Comparison of ENCODE assay signal across 19 cellular contexts in the genomic region with DNA sequence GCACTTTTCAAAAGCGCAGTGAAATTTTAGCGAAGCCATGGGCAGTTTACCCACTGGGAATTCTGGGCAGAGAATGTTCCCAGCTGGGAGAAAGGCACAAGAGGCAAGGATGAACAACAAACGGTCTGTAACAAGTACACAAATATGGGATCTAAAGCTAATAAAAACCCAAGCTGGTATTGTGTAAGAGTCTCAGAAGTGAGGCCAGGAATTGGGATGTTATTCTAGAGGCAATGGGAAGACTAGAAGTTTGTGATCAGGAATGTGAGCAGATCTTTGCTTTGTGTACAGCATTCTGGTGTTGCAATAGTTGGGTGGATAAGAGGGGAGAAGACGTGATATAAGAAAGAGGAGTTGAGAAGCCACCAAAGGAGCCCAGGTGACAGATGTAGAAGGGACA. TPM values are rescaled to one million over a fixed set of nuclear protein-coding genes. Genes with fewer than 3 reads are reported as not detected.
DNase-seq lines count a peak whose midpoint lies in the region; ATAC-seq lines count a peak whose summit lies in the region.
"Had no signal": no experiment of that assay in that cellular context is flagged by ENCODE, and none has a peak within 500 bp of the region (broad histone marks: within the 10 kb centered on the region; RNA-seq: fewer than 3 reads in every experiment).

No MANE protein-coding gene starts in this region.

- H3K9me3 Mint-ChIP-seq in activated naive CD4-positive, alpha-beta T cell treated with anti-CD3 and anti-CD28 coated beads, Interleukin-2, amount 50 U/mL, for 24 hours: no peaks in the 10 kb centered on the region
- no peaks in the 10 kb centered on the region for H3K9me3 Mint-ChIP-seq in activated naive CD4-positive, alpha-beta T cell treated with anti-CD3 and anti-CD28 coated beads, Interleukin-2, amount 10 ng/mL, durations not matched to agents 7 days and 5 days
- H3K9me3 Mint-ChIP-seq in activated T-helper 2 cell treated with anti-CD3 and anti-CD28 coated beads, Interferon-gamma antibody, Interleukin-2, Interleukin-4, amounts not matched to agents 10 μg/mL and 5 μg/mL and 100 μg/mL, durations not matched to agents 14 hours and 24 hours and 36 hours: no peaks in the 10 kb centered on the region
- no peaks in the 10 kb centered on the region for H3K9me3 Mint-ChIP-seq in stimulated activated effector memory CD8-positive, alpha-beta T cell treated with anti-CD3 and anti-CD28 coated beads, Interleukin-12 subunit alpha, Interleukin-12 subunit beta, amount 100 ng/mL, for 72 hours
- H3K9me3 Mint-ChIP-seq: dendritic cell treated with granulocyte-macrophage colony-stimulating factor and Interleukin-4, amounts not matched to agents 40 ng/mL and 50 ng/mL, for 4 days had no signal

- CTCF ChIA-PET in activated naive CD4-positive, alpha-beta T cell treated with anti-CD3 and anti-CD28 coated beads, Interleukin-2, amount 10 ng/mL, durations not matched to agents 7 days and 5 days (lab: Charles Lee): interaction anchor here (0.5 kb wide), 1 partner anchor 90 kb away, joined by 3 read pairs; no protein-coding TSS in a partner anchor

- H3K4me3 Mint-ChIP-seq in activated naive CD4-positive, alpha-beta T cell treated with anti-CD3 and anti-CD28 coated beads, Interleukin-2, amount 50 U/mL, for 24 hours: no peak overlapping the region
- H3K4me3 Mint-ChIP-seq in activated naive CD4-positive, alpha-beta T cell treated with anti-CD3 and anti-CD28 coated beads, Interleukin-2, amount 10 ng/mL, durations not matched to agents 7 days and 5 days: no peak overlapping the region
- no peak overlapping the region for H3K4me3 Mint-ChIP-seq in activated T-helper 2 cell treated with anti-CD3 and anti-CD28 coated beads, Interferon-gamma antibody, Interleukin-2, Interleukin-4, amounts not matched to agents 10 μg/mL and 5 μg/mL and 100 μg/mL, durations not matched to agents 14 hours and 24 hours and 36 hours (ENCODE audit: low read depth)
- no peak overlapping the region for H3K4me3 Mint-ChIP-seq in stimulated activated effector memory CD8-positive, alpha-beta T cell treated with anti-CD3 and anti-CD28 coated beads, Interleukin-12 subunit alpha, Interleukin-12 subunit beta, amount 100 ng/mL, for 72 hours
- H3K4me3 Mint-ChIP-seq: dendritic cell treated with granulocyte-macrophage colony-stimulating factor and Interleukin-4, amounts not matched to agents 40 ng/mL and 50 ng/mL, for 4 days had no signal

- no peaks in the 10 kb centered on the region for H3K27me3 Mint-ChIP-seq in activated naive CD4-positive, alpha-beta T cell treated with anti-CD3 and anti-CD28 coated beads, Interleukin-2, amount 50 U/mL, for 24 hours
- H3K27me3 Mint-ChIP-seq in activated naive CD4-positive, alpha-beta T cell treated with anti-CD3 and anti-CD28 coated beads, Interleukin-2, amount 10 ng/mL, durations not matched to agents 7 days and 5 days: no peaks in the 10 kb centered on the region
- no peaks in the 10 kb centered on the region for H3K27me3 Mint-ChIP-seq in activated T-helper 2 cell treated with anti-CD3 and anti-CD28 coated beads, Interferon-gamma antibody, Interleukin-2, Interleukin-4, amounts not matched to agents 10 μg/mL and 5 μg/mL and 100 μg/mL, durations not matched to agents 14 hours and 24 hours and 36 hours (ENCODE audit: low read depth)
- H3K27me3 Mint-ChIP-seq: dendritic cell treated with granulocyte-macrophage colony-stimulating factor and Interleukin-4, amounts not matched to agents 40 ng/mL and 50 ng/mL, for 4 days had no signal

- peaks cover 9% of the 10 kb centered on the region for H3K36me3 Mint-ChIP-seq in activated naive CD4-positive, alpha-beta T cell treated with anti-CD3 and anti-CD28 coated beads, Interleukin-2, amount 50 U/mL, for 24 hours
- H3K36me3 Mint-ChIP-seq in activated naive CD4-positive, alpha-beta T cell treated with anti-CD3 and anti-CD28 coated beads, Interleukin-2, amount 10 ng/mL, durations not matched to agents 7 days and 5 days: peaks cover 75% of the 10 kb centered on the region
- peaks cover 88% of the 10 kb centered on the region for H3K36me3 Mint-ChIP-seq in activated T-helper 2 cell treated with anti-CD3 and anti-CD28 coated beads, Interferon-gamma antibody, Interleukin-2, Interleukin-4, amounts not matched to agents 10 μg/mL and 5 μg/mL and 100 μg/mL, durations not matched to agents 14 hours and 24 hours and 36 hours (ENCODE audit: low read depth)
- H3K36me3 Mint-ChIP-seq in stimulated activated effector memory CD8-positive, alpha-beta T cell treated with anti-CD3 and anti-CD28 coated beads, Interleukin-12 subunit alpha, Interleukin-12 subunit beta, amount 100 ng/mL, for 72 hours: peaks cover 95% of the 10 kb centered on the region

- no peaks in the 10 kb centered on the region for H3K4me1 Mint-ChIP-seq in activated naive CD4-positive, alpha-beta T cell treated with anti-CD3 and anti-CD28 coated beads, Interleukin-2, amount 50 U/mL, for 24 hours
- H3K4me1 Mint-ChIP-seq in activated naive CD4-positive, alpha-beta T cell treated with anti-CD3 and anti-CD28 coated beads, Interleukin-2, amount 10 ng/mL, durations not matched to agents 7 days and 5 days: peaks cover 4% of the 10 kb centered on the region
- peaks cover 22% of the 10 kb centered on the region for H3K4me1 Mint-ChIP-seq in activated T-helper 2 cell treated with anti-CD3 and anti-CD28 coated beads, Interferon-gamma antibody, Interleukin-2, Interleukin-4, amounts not matched to agents 10 μg/mL and 5 μg/mL and 100 μg/mL, durations not matched to agents 14 hours and 24 hours and 36 hours (ENCODE audit: low read depth)
- peaks cover 7% of the 10 kb centered on the region for H3K4me1 Mint-ChIP-seq in stimulated activated effector memory CD8-positive, alpha-beta T cell treated with anti-CD3 and anti-CD28 coated beads, Interleukin-12 subunit alpha, Interleukin-12 subunit beta, amount 100 ng/mL, for 72 hours

- DNase-seq in activated naive CD4-positive, alpha-beta T cell treated with anti-CD3 and anti-CD28 coated beads, Interleukin-2, amount 10 ng/mL, durations not matched to agents 7 days and 5 days: no peak
- no peak for DNase-seq in activated T-helper 2 cell treated with anti-CD3 and anti-CD28 coated beads, Interferon-gamma antibody, Interleukin-2, Interleukin-4, amounts not matched to agents 10 μg/mL and 5 μg/mL and 100 μg/mL, durations not matched to agents 14 hours and 24 hours and 36 hours (ENCODE audit: low spot score)
- DNase-seq in fibroblast of peridontal ligament (ENCODE audit: extremely low read depth) (peak; percentile 16), HuH-7.5 (ENCODE audit: low spot score) (no peak), GM19238 (ENCODE audit: insufficient read length, low spot score) (no peak)
- DNase-seq in stimulated activated effector memory CD8-positive, alpha-beta T cell treated with anti-CD3 and anti-CD28 coated beads, Interleukin-12 subunit alpha, Interleukin-12 subunit beta, amount 100 ng/mL, for 72 hours (ENCODE audit: low spot score in 2 of 2): no peak
- DNase-seq: activated CD4-positive, alpha-beta T cell treated with anti-CD3 and anti-CD28 coated beads for 1 hour; activated effector memory CD4-positive, alpha-beta T cell treated with Interleukin-2 at 50 U/mL for 16 hours; H7; head of caudate nucleus; left colon; mesenchymal stem cell; NCI-H187 treated with DMSO at 0.1 percent for 48 hours; nucleus accumbens; small intestine had no signal

- ATAC-seq in stimulated activated effector memory CD8-positive, alpha-beta T cell treated with anti-CD3 and anti-CD28 coated beads, Interleukin-12 subunit alpha, Interleukin-12 subunit beta, amount 100 ng/mL, for 72 hours: no peak
- ATAC-seq in GM19452 (IDR thresholded peaks at IDR 0.05; ENCODE audit: unreplicated experiment): no peak
- ATAC-seq: left colon had no signal

- peak overlapping the region; percentile 69 for H3K27ac Mint-ChIP-seq in activated naive CD4-positive, alpha-beta T cell treated with anti-CD3 and anti-CD28 coated beads, Interleukin-2, amount 50 U/mL, for 24 hours
- H3K27ac Mint-ChIP-seq in activated naive CD4-positive, alpha-beta T cell treated with anti-CD3 and anti-CD28 coated beads, Interleukin-2, amount 10 ng/mL, durations not matched to agents 7 days and 5 days: no peak overlapping the region
- peak overlapping the region; percentile 16 for H3K27ac Mint-ChIP-seq in activated T-helper 2 cell treated with anti-CD3 and anti-CD28 coated beads, Interferon-gamma antibody, Interleukin-2, Interleukin-4, amounts not matched to agents 10 μg/mL and 5 μg/mL and 100 μg/mL, durations not matched to agents 14 hours and 24 hours and 36 hours
- H3K27ac Mint-ChIP-seq in stimulated activated effector memory CD8-positive, alpha-beta T cell treated with anti-CD3 and anti-CD28 coated beads, Interleukin-12 subunit alpha, Interleukin-12 subunit beta, amount 100 ng/mL, for 72 hours: peak overlapping the region; percentile 8
- H3K27ac Mint-ChIP-seq: dendritic cell treated with granulocyte-macrophage colony-stimulating factor and Interleukin-4, amounts not matched to agents 40 ng/mL and 50 ng/mL, for 4 days had no signal

- intact Hi-C loops in activated T-helper 2 cell treated with anti-CD3 and anti-CD28 coated beads, Interferon-gamma antibody, Interleukin-2, Interleukin-4, amounts not matched to agents 10 μg/mL and 5 μg/mL and 100 μg/mL, durations not matched to agents 14 hours and 24 hours and 36 hours (cut with micrococcal nuclease): no loop called here

RNA-seq across cellular contexts. Expression of a gene that starts 15.0 kb away (rescaled TPM):
- total RNA-seq in activated T-helper 2 cell treated with anti-CD3 and anti-CD28 coated beads, Interferon-gamma antibody, Interleukin-2, Interleukin-4, amounts not matched to agents 10 μg/mL and 5 μg/mL and 100 μg/mL, durations not matched to agents 14 hours and 24 hours and 36 hours: 0.30 and 0.51 TPM in 2 replicates
- total RNA-seq: T-helper 1 cell treated with Interleukin-12 subunit alpha and Interleukin-12 subunit beta and Interleukin-4 antibody, amounts not matched to agents 30 ng/mL and 1 ng/mL, for 36 hours had no signal
